ENCODE assay signal across 1 cellular context in genomic region chr6:157226026-157226639, GRCh38.
TF ChIP-seq lines count a peak whose summit lies in the region.

No MANE protein-coding gene starts in this region.

TF ChIP-seq in GM23338, 12 proteins besides CTCF, POLR2A, EP300 and RAD21 (continued from another document):
- TF ChIP-seq, protein P1, sequence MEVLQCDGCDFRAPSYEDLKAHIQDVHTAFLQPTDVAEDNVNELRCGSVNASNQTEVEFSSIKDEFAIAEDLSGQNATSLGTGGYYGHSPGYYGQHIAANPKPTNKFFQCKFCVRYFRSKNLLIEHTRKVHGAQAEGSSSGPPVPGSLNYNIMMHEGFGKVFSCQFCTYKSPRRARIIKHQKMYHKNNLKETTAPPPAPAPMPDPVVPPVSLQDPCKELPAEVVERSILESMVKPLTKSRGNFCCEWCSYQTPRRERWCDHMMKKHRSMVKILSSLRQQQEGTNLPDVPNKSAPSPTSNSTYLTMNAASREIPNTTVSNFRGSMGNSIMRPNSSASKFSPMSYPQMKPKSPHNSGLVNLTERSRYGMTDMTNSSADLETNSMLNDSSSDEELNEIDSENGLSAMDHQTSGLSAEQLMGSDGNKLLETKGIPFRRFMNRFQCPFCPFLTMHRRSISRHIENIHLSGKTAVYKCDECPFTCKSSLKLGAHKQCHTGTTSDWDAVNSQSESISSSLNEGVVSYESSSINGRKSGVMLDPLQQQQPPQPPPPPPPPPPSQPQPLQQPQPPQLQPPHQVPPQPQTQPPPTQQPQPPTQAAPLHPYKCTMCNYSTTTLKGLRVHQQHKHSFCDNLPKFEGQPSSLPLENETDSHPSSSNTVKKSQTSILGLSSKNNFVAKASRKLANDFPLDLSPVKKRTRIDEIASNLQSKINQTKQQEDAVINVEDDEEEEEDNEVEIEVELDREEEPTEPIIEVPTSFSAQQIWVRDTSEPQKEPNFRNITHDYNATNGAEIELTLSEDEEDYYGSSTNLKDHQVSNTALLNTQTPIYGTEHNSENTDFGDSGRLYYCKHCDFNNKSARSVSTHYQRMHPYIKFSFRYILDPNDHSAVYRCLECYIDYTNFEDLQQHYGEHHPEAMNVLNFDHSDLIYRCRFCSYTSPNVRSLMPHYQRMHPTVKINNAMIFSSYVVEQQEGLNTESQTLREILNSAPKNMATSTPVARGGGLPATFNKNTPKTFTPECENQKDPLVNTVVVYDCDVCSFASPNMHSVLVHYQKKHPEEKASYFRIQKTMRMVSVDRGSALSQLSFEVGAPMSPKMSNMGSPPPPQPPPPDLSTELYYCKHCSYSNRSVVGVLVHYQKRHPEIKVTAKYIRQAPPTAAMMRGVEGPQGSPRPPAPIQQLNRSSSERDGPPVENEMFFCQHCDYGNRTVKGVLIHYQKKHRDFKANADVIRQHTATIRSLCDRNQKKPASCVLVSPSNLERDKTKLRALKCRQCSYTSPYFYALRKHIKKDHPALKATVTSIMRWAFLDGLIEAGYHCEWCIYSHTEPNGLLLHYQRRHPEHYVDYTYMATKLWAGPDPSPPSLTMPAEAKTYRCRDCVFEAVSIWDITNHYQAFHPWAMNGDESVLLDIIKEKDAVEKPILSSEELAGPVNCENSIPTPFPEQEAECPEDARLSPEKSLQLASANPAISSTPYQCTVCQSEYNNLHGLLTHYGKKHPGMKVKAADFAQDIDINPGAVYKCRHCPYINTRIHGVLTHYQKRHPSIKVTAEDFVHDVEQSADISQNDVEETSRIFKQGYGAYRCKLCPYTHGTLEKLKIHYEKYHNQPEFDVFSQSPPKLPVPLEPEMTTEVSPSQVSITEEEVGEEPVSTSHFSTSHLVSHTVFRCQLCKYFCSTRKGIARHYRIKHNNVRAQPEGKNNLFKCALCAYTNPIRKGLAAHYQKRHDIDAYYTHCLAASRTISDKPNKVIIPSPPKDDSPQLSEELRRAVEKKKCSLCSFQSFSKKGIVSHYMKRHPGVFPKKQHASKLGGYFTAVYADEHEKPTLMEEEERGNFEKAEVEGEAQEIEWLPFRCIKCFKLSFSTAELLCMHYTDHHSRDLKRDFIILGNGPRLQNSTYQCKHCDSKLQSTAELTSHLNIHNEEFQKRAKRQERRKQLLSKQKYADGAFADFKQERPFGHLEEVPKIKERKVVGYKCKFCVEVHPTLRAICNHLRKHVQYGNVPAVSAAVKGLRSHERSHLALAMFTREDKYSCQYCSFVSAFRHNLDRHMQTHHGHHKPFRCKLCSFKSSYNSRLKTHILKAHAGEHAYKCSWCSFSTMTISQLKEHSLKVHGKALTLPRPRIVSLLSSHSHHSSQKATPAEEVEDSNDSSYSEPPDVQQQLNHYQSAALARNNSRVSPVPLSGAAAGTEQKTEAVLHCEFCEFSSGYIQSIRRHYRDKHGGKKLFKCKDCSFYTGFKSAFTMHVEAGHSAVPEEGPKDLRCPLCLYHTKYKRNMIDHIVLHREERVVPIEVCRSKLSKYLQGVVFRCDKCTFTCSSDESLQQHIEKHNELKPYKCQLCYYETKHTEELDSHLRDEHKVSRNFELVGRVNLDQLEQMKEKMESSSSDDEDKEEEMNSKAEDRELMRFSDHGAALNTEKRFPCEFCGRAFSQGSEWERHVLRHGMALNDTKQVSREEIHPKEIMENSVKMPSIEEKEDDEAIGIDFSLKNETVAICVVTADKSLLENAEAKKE (CRISPR knock-in tag; IDR thresholded peaks at IDR 0.05), result no peak
- TF ChIP-seq ZNF331 (CRISPR knock-in tag; IDR thresholded peaks at IDR 0.05; ENCODE audit: low read depth), result no peak
- TF ChIP-seq ZNF114 (CRISPR knock-in tag; IDR thresholded peaks at IDR 0.05), result no peak
- TF ChIP-seq JUNB (IDR thresholded peaks at IDR 0.05; ENCODE audit: unreplicated experiment), result no peak
- TF ChIP-seq STAT1 (IDR thresholded peaks at IDR 0.05; ENCODE audit: unreplicated experiment), result no peak
- no peak for TF ChIP-seq EZH2 (IDR thresholded peaks at IDR 0.05; ENCODE audit: low read depth, unreplicated experiment)
